Comparison of ENCODE assay signal across 1 cellular context in the genomic region with DNA sequence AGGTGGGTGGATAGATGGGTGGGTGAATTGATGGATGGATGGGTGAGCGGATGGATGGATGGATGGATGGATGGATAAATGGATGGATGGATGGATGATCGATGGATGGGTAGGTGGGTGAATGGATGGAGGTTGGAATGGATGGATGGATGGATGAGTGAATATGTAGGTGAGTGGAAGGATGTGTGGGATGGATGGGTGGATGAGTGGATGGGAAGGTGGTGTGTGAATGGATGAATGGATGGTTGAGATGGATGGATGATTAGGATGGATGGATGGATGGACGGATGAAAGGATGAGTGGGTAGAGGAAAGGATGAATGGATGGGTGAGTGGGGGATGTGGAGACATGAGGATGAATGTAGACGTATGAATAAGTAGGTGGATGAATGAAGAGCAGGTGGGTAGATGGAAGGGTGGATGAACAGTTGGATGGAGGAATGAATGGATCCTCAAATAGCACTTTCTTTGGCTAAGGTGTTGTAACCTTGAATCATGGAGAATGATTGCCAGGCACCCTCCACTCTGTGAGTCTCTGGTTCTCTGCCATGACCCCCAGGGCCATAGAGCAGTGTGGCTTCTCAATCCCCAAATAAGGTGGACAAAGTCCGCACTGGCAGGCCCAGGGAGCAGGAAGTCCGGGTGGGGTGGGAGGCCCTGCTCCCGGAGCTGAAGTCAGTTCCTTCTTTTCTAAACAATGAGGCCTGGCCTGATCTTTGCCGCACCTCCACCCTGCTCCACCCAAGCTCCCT.
TF ChIP-seq lines count a peak whose summit lies in the region.

No MANE protein-coding gene starts in this region.

TF ChIP-seq in HepG2, 621 proteins besides CTCF, POLR2A, EP300 and RAD21 (continued from another document and continues in another):
- TF ChIP-seq, protein P1, sequence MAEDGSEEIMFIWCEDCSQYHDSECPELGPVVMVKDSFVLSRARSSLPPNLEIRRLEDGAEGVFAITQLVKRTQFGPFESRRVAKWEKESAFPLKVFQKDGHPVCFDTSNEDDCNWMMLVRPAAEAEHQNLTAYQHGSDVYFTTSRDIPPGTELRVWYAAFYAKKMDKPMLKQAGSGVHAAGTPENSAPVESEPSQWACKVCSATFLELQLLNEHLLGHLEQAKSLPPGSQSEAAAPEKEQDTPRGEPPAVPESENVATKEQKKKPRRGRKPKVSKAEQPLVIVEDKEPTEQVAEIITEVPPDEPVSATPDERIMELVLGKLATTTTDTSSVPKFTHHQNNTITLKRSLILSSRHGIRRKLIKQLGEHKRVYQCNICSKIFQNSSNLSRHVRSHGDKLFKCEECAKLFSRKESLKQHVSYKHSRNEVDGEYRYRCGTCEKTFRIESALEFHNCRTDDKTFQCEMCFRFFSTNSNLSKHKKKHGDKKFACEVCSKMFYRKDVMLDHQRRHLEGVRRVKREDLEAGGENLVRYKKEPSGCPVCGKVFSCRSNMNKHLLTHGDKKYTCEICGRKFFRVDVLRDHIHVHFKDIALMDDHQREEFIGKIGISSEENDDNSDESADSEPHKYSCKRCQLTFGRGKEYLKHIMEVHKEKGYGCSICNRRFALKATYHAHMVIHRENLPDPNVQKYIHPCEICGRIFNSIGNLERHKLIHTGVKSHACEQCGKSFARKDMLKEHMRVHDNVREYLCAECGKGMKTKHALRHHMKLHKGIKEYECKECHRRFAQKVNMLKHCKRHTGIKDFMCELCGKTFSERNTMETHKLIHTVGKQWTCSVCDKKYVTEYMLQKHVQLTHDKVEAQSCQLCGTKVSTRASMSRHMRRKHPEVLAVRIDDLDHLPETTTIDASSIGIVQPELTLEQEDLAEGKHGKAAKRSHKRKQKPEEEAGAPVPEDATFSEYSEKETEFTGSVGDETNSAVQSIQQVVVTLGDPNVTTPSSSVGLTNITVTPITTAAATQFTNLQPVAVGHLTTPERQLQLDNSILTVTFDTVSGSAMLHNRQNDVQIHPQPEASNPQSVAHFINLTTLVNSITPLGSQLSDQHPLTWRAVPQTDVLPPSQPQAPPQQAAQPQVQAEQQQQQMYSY (CRISPR knock-in tag; IDR thresholded peaks at IDR 0.05), result peak; percentile 42; the same call in 1 of the 2 replicates
- no peak for TF ChIP-seq ZNF274 (CRISPR knock-in tag; IDR thresholded peaks at IDR 0.05)
- TF ChIP-seq ZFP91 (CRISPR knock-in tag; IDR thresholded peaks at IDR 0.05; ENCODE audit: borderline replicate concordance), result peak; percentile 63; the same call in 1 of the 2 replicates
- TF ChIP-seq RARA (CRISPR knock-in tag; IDR thresholded peaks at IDR 0.05), result peak; percentile 72
- TF ChIP-seq ZC3H4 (CRISPR knock-in tag; IDR thresholded peaks at IDR 0.05; ENCODE audit: borderline replicate concordance), result no peak
- TF ChIP-seq KAT7 (CRISPR knock-in tag; IDR thresholded peaks at IDR 0.05; ENCODE audit: borderline replicate concordance), result no peak
- no peak for TF ChIP-seq ZNF24 (IDR thresholded peaks at IDR 0.05)
- TF ChIP-seq ZNF547 (CRISPR knock-in tag; IDR thresholded peaks at IDR 0.05), result no peak
- TF ChIP-seq TCF7 (IDR thresholded peaks at IDR 0.05; ENCODE audit: low read depth), result no peak
- TF ChIP-seq FLYWCH1 (CRISPR knock-in tag; IDR thresholded peaks at IDR 0.05), result no peak
- TF ChIP-seq MIER2 (CRISPR knock-in tag; IDR thresholded peaks at IDR 0.05), result peak; percentile 52; the same call in 1 of the 2 replicates
- TF ChIP-seq, protein P2, sequence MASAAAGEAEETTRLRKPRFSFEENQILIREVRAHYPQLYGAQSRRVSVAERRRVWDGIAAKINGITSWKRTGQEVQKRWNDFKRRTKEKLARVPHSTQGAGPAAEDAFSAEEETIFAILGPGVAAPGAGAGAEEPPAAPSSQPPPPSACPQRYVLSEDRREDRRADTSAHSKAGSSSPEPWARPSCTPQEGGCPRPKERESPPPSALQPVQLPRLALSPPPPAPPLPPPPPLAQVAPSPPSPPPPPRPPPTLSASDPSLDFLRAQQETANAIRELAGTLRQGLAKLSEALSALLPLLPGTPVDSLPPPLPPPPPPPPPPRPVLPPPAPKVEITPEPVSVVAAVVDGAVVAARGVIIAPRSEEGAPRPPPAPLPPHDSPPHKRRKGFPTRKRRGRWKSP (CRISPR knock-in tag; IDR thresholded peaks at IDR 0.05), result no peak
- TF ChIP-seq, protein P3, sequence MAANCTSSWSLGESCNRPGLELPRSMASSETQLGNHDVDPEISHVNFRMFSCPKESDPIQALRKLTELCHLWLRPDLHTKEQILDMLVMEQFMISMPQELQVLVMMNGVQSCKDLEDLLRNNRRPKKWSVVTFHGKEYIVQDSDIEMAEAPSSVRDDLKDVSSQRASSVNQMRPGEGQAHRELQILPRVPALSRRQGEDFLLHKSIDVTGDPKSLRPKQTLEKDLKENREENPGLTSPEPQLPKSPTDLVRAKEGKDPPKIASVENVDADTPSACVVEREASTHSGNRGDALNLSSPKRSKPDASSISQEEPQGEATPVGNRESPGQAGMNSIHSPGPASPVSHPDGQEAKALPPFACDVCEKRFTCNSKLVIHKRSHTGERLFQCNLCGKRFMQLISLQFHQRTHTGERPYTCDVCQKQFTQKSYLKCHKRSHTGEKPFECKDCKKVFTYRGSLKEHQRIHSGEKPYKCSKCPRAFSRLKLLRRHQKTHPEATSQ (CRISPR knock-in tag; IDR thresholded peaks at IDR 0.05; ENCODE audit: borderline replicate concordance), result 0 out of 2 replicates have a peak, but pooled peaks have one; percentile 63
- no peak for TF ChIP-seq ZIK1 (CRISPR knock-in tag; IDR thresholded peaks at IDR 0.05; ENCODE audit: borderline replicate concordance, low read depth)
- TF ChIP-seq ISX (CRISPR knock-in tag; conservative IDR thresholded peaks at IDR 0.05), result no peak
- TF ChIP-seq TRIM22 (IDR thresholded peaks at IDR 0.05), result no peak
- TF ChIP-seq ZMYM3 (CRISPR knock-in tag; IDR thresholded peaks at IDR 0.05), result no peak
- TF ChIP-seq SOX6 (IDR thresholded peaks at IDR 0.05), result no peak
- TF ChIP-seq SOX6 (CRISPR knock-in tag; IDR thresholded peaks at IDR 0.05), result peak; percentile 79
- TF ChIP-seq ZFP82 (CRISPR knock-in tag; IDR thresholded peaks at IDR 0.05; ENCODE audit: borderline replicate concordance), result no peak
- peak; percentile 40; the same call in 1 of the 2 replicates for TF ChIP-seq MLX (CRISPR knock-in tag; IDR thresholded peaks at IDR 0.05)
- no peak for TF ChIP-seq FOSL1 (CRISPR knock-in tag; IDR thresholded peaks at IDR 0.05; ENCODE audit: borderline replicate concordance)
- peak; percentile 40; the same call in 1 of the 2 replicates for TF ChIP-seq MTA1 (CRISPR knock-in tag; IDR thresholded peaks at IDR 0.05; ENCODE audit: borderline replicate concordance)
- peak; percentile 79; the same call in 1 of the 2 replicates for TF ChIP-seq ZBTB37 (CRISPR knock-in tag; IDR thresholded peaks at IDR 0.05)
- TF ChIP-seq, protein P4, sequence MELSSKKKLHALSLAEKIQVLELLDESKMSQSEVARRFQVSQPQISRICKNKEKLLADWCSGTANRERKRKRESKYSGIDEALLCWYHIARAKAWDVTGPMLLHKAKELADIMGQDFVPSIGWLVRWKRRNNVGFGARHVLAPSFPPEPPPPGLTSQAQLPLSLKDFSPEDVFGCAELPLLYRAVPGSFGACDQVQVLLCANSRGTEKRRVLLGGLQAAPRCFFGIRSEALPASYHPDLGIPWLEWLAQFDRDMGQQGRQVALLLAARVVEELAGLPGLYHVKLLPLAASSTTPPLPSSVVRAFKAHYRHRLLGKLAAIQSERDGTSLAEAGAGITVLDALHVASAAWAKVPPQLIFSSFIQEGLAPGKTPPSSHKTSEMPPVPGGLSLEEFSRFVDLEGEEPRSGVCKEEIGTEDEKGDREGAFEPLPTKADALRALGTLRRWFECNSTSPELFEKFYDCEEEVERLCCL (CRISPR knock-in tag; IDR thresholded peaks at IDR 0.05; ENCODE audit: borderline replicate concordance), result no peak
- TF ChIP-seq KMT2B (CRISPR knock-in tag; IDR thresholded peaks at IDR 0.05), result no peak
- TF ChIP-seq FOXJ3 (CRISPR knock-in tag; IDR thresholded peaks at IDR 0.05; ENCODE audit: borderline replicate concordance), result no peak
- no peak for TF ChIP-seq HES4 (CRISPR knock-in tag; IDR thresholded peaks at IDR 0.05; ENCODE audit: borderline replicate concordance)
- peak; percentile 85 for TF ChIP-seq HNF4G (IDR thresholded peaks at IDR 0.05; ENCODE audit: borderline replicate concordance, low read depth, low read length)
- peak; percentile 90 for TF ChIP-seq HNF4G (CRISPR knock-in tag; IDR thresholded peaks at IDR 0.05; ENCODE audit: borderline replicate concordance, low read depth)
- TF ChIP-seq DNMT3B (CRISPR knock-in tag; conservative IDR thresholded peaks at IDR 0.05), result no peak
- no peak for TF ChIP-seq ZBTB8A (CRISPR knock-in tag; IDR thresholded peaks at IDR 0.05; ENCODE audit: borderline replicate concordance, low read depth)
- TF ChIP-seq PAX8 (CRISPR knock-in tag; IDR thresholded peaks at IDR 0.05; ENCODE audit: borderline replicate concordance), result no peak
- no peak for TF ChIP-seq JUN (CRISPR knock-in tag; IDR thresholded peaks at IDR 0.05)
- TF ChIP-seq PPARG (CRISPR knock-in tag; conservative IDR thresholded peaks at IDR 0.05), result peak; percentile 53; the same call in 1 of the 2 replicates
- TF ChIP-seq FOXA3 (CRISPR knock-in tag; IDR thresholded peaks at IDR 0.05), result peak; percentile 34; the same call in 1 of the 2 replicates
- TF ChIP-seq, protein P5, sequence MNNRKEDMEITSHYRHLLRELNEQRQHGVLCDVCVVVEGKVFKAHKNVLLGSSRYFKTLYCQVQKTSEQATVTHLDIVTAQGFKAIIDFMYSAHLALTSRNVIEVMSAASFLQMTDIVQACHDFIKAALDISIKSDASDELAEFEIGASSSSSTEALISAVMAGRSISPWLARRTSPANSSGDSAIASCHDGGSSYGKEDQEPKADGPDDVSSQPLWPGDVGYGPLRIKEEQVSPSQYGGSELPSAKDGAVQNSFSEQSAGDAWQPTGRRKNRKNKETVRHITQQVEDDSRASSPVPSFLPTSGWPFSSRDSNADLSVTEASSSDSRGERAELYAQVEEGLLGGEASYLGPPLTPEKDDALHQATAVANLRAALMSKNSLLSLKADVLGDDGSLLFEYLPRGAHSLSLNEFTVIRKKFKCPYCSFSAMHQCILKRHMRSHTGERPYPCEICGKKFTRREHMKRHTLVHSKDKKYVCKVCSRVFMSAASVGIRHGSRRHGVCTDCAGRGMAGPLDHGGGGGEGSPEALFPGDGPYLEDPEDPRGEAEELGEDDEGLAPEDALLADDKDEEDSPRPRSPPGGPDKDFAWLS (CRISPR knock-in tag; IDR thresholded peaks at IDR 0.05; ENCODE audit: borderline replicate concordance), result no peak
- TF ChIP-seq HNF1B (CRISPR knock-in tag; IDR thresholded peaks at IDR 0.05), result peak; percentile 85
- TF ChIP-seq ZNF619 (CRISPR knock-in tag; IDR thresholded peaks at IDR 0.05), result no peak; the same call in 1 of the 2 replicates
- TF ChIP-seq, protein P6, sequence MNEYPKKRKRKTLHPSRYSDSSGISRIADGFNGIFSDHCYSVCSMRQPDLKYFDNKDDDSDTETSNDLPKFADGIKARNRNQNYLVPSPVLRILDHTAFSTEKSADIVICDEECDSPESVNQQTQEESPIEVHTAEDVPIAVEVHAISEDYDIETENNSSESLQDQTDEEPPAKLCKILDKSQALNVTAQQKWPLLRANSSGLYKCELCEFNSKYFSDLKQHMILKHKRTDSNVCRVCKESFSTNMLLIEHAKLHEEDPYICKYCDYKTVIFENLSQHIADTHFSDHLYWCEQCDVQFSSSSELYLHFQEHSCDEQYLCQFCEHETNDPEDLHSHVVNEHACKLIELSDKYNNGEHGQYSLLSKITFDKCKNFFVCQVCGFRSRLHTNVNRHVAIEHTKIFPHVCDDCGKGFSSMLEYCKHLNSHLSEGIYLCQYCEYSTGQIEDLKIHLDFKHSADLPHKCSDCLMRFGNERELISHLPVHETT (CRISPR knock-in tag; conservative IDR thresholded peaks at IDR 0.05), result no peak
- TF ChIP-seq ZNF296 (CRISPR knock-in tag; conservative IDR thresholded peaks at IDR 0.05), result no peak
